ENCODE assay signal across 1 cellular context in the genomic region with DNA sequence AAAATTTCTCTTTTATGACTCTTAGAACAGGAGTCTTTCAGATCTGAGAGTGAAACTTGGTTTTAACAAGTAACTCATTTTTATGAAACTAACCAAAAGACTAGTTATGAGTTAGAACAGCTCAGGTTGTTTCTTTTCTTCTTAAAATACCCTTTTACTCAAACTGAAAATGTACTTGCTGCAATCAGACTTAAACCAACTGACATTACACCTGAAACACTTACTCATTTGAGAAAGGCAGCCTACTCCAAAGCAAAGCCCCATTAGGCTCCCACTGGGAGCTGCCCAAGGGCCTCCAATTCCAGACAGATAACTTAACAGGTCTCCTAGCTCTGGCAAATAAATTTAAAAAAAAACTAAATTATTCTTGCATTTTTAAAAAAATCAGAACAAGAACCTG.
TF ChIP-seq lines count a peak whose summit lies in the region.

No MANE protein-coding gene starts in this region.

TF ChIP-seq in GM12878, 131 proteins besides CTCF, POLR2A, EP300 and RAD21 (continued from another document and continues in another):
- TF ChIP-seq, protein P1, sequence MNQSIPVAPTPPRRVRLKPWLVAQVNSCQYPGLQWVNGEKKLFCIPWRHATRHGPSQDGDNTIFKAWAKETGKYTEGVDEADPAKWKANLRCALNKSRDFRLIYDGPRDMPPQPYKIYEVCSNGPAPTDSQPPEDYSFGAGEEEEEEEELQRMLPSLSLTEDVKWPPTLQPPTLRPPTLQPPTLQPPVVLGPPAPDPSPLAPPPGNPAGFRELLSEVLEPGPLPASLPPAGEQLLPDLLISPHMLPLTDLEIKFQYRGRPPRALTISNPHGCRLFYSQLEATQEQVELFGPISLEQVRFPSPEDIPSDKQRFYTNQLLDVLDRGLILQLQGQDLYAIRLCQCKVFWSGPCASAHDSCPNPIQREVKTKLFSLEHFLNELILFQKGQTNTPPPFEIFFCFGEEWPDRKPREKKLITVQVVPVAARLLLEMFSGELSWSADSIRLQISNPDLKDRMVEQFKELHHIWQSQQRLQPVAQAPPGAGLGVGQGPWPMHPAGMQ (IDR thresholded peaks at IDR 0.05; ENCODE audit: borderline replicate concordance): no peak
- TF ChIP-seq CBFB (IDR thresholded peaks at IDR 0.05; ENCODE audit: low read depth) (no peak), USF2 (IDR thresholded peaks at IDR 0.05; ENCODE audit: borderline replicate concordance, low read depth, low read length) (no peak), CHD4 (IDR thresholded peaks at IDR 0.05) (no peak), IKZF1 (conservative IDR thresholded peaks at IDR 0.05) (peak; percentile 83), EZH2 (IDR thresholded peaks at IDR 0.05; ENCODE audit: borderline replicate concordance, control insufficient read depth, low read depth, low read length) (no peak), NFXL1 (IDR thresholded peaks at IDR 0.05; ENCODE audit: borderline replicate concordance) (no peak), MLLT1 (IDR thresholded peaks at IDR 0.05) (no peak), CEBPB (IDR thresholded peaks at IDR 0.05; ENCODE audit: borderline replicate concordance in 1 of 2, low read depth in 2 of 2, low read length in 2 of 2) (peak in 1 of 2 experiments; percentile 87; a peak in 1 of 4 replicates), ZNF687 (IDR thresholded peaks at IDR 0.05) (no peak), CREB1 (IDR thresholded peaks at IDR 0.05; ENCODE audit: low read depth) (0 out of 2 replicates have a peak, but pooled peaks have one; percentile 41), HCFC1 (IDR thresholded peaks at IDR 0.05; ENCODE audit: low read length) (no peak), BACH1 (IDR thresholded peaks at IDR 0.05; ENCODE audit: borderline replicate concordance) (0 out of 2 replicates have a peak, but pooled peaks have one; percentile 31), HSF1 (IDR thresholded peaks at IDR 0.05; ENCODE audit: low read depth, low read length) (no peak), NR2F1 (conservative IDR thresholded peaks at IDR 0.05) (peak; percentile 91), MYB (IDR thresholded peaks at IDR 0.05; ENCODE audit: borderline replicate concordance, low read depth, low read length) (0 out of 2 replicates have a peak, but pooled peaks have one; percentile 53), ZNF217 (IDR thresholded peaks at IDR 0.05) (peak; percentile 99), ATF7 (IDR thresholded peaks at IDR 0.05; ENCODE audit: low read depth) (peak; percentile 66), ATF3 (IDR thresholded peaks at IDR 0.05; ENCODE audit: borderline replicate concordance, extremely low read depth, low read depth, low read length) (no peak), STAT3 (IDR thresholded peaks at IDR 0.05; ENCODE audit: low read depth, low read length) (peak; percentile 94; the same call in 1 of the 2 replicates), BHLHE40 (IDR thresholded peaks at IDR 0.05; ENCODE audit: borderline replicate concordance in 1 of 2, low read depth in 2 of 2, low read length in 1 of 2) (peak; percentile 50 to 81; a peak in 3 of 4 replicates), GATAD2B (conservative IDR thresholded peaks at IDR 0.05; ENCODE audit: low read depth) (peak; percentile 56; the same call in 1 of the 2 replicates), RCOR1 (conservative IDR thresholded peaks at IDR 0.05; ENCODE audit: low read depth, low read length) (peak; percentile 93; the same call in 1 of the 2 replicates), SUZ12 (IDR thresholded peaks at IDR 0.05; ENCODE audit: unreplicated experiment) (no peak), PAX5 (IDR thresholded peaks at IDR 0.05; ENCODE audit: borderline replicate concordance, low read depth, low read length) (peak; percentile 68; the same call in 1 of the 2 replicates), ZNF207 (IDR thresholded peaks at IDR 0.05; ENCODE audit: borderline replicate concordance) (no peak), MXI1 (IDR thresholded peaks at IDR 0.05; ENCODE audit: low read depth, low read length) (peak; percentile 70; the same call in 1 of the 2 replicates), ELK1 (IDR thresholded peaks at IDR 0.05; ENCODE audit: low read depth, low read length) (no peak), ESRRA (IDR thresholded peaks at IDR 0.05; ENCODE audit: low read length) (no peak), ZBED1 (IDR thresholded peaks at IDR 0.05; ENCODE audit: borderline replicate concordance) (peak; percentile 49; the same call in 1 of the 2 replicates), TBL1XR1 (IDR thresholded peaks at IDR 0.05; ENCODE audit: low read depth, low read length) (peak; percentile 93), IRF4 (IDR thresholded peaks at IDR 0.05; ENCODE audit: low read depth, low read length) (peak; percentile 94), HDGF (IDR thresholded peaks at IDR 0.05) (no peak), NBN (IDR thresholded peaks at IDR 0.05) (no peak), PAX8 (IDR thresholded peaks at IDR 0.05) (no peak), SIN3A (IDR thresholded peaks at IDR 0.05; ENCODE audit: low read depth, low read length) (no peak), MYC (IDR thresholded peaks at IDR 0.05; ENCODE audit: insufficient read depth, insufficient read length, insufficient replicate concordance, low read length, severe bottlenecking) (no peak), RFX5 (IDR thresholded peaks at IDR 0.05; ENCODE audit: low read depth, low read length) (no peak), LARP7 (IDR thresholded peaks at IDR 0.05) (no peak), SREBF1 (IDR thresholded peaks at IDR 0.05; ENCODE audit: low read length) (peak; percentile 92), CBX3 (IDR thresholded peaks at IDR 0.05; ENCODE audit: borderline replicate concordance, low read depth) (no peak)
- TF ChIP-seq, protein P2, sequence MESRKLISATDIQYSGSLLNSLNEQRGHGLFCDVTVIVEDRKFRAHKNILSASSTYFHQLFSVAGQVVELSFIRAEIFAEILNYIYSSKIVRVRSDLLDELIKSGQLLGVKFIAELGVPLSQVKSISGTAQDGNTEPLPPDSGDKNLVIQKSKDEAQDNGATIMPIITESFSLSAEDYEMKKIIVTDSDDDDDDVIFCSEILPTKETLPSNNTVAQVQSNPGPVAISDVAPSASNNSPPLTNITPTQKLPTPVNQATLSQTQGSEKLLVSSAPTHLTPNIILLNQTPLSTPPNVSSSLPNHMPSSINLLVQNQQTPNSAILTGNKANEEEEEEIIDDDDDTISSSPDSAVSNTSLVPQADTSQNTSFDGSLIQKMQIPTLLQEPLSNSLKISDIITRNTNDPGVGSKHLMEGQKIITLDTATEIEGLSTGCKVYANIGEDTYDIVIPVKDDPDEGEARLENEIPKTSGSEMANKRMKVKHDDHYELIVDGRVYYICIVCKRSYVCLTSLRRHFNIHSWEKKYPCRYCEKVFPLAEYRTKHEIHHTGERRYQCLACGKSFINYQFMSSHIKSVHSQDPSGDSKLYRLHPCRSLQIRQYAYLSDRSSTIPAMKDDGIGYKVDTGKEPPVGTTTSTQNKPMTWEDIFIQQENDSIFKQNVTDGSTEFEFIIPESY (IDR thresholded peaks at IDR 0.05): no peak
- TF ChIP-seq, protein P3, sequence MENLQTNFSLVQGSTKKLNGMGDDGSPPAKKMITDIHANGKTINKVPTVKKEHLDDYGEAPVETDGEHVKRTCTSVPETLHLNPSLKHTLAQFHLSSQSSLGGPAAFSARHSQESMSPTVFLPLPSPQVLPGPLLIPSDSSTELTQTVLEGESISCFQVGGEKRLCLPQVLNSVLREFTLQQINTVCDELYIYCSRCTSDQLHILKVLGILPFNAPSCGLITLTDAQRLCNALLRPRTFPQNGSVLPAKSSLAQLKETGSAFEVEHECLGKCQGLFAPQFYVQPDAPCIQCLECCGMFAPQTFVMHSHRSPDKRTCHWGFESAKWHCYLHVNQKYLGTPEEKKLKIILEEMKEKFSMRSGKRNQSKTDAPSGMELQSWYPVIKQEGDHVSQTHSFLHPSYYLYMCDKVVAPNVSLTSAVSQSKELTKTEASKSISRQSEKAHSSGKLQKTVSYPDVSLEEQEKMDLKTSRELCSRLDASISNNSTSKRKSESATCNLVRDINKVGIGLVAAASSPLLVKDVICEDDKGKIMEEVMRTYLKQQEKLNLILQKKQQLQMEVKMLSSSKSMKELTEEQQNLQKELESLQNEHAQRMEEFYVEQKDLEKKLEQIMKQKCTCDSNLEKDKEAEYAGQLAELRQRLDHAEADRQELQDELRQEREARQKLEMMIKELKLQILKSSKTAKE (IDR thresholded peaks at IDR 0.05; ENCODE audit: low read depth, poor library complexity, severe bottlenecking): peak; percentile 89
- TF ChIP-seq, protein P4, sequence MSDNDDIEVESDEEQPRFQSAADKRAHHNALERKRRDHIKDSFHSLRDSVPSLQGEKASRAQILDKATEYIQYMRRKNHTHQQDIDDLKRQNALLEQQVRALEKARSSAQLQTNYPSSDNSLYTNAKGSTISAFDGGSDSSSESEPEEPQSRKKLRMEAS (IDR thresholded peaks at IDR 0.05; ENCODE audit: low read depth, low read length): no peak
- TF ChIP-seq, protein P5, sequence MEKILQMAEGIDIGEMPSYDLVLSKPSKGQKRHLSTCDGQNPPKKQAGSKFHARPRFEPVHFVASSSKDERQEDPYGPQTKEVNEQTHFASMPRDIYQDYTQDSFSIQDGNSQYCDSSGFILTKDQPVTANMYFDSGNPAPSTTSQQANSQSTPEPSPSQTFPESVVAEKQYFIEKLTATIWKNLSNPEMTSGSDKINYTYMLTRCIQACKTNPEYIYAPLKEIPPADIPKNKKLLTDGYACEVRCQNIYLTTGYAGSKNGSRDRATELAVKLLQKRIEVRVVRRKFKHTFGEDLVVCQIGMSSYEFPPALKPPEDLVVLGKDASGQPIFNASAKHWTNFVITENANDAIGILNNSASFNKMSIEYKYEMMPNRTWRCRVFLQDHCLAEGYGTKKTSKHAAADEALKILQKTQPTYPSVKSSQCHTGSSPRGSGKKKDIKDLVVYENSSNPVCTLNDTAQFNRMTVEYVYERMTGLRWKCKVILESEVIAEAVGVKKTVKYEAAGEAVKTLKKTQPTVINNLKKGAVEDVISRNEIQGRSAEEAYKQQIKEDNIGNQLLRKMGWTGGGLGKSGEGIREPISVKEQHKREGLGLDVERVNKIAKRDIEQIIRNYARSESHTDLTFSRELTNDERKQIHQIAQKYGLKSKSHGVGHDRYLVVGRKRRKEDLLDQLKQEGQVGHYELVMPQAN (conservative IDR thresholded peaks at IDR 0.05): no peak
